10 cellular contexts compared by ENCODE assay signal in genomic region chr1:61450454-61451213, GRCh38.
A peak's percentile ranks its signal among the peaks of the same experiment; 100 is the strongest.
DNase-seq lines count a peak whose midpoint lies in the region; ATAC-seq, FAIRE-seq and TF ChIP-seq lines count a peak whose summit lies in the region.
"Had no signal": no experiment of that assay in that cellular context is flagged by ENCODE, and none has a peak within 500 bp of the region (broad histone marks: within the 10 kb centered on the region; RNA-seq: fewer than 3 reads in every experiment).

No MANE protein-coding gene starts in this region.

- H3K36me3 Mint-ChIP-seq in activated T-cell treated with anti-CD3 and anti-CD28 coated beads, Interleukin-2, amount 50 U/mL, for 4 hours (ENCODE audit: insufficient read depth) = no peaks in the 10 kb centered on the region
- no peaks in the 10 kb centered on the region for H3K36me3 Mint-ChIP-seq in natural killer cell treated with Interleukin-12 subunit alpha and Interleukin-12 subunit beta and Interleukin-15 and Interleukin-18, amount 100 ng/mL, for 72 hours

- H3K27ac ChIP-seq in HepG2 (ENCODE audit: extremely low read length, insufficient read depth, low read length) = peak overlapping the region; percentile 63
- peak overlapping the region; percentile 40 for H3K27ac ChIP-seq in substantia nigra (ENCODE audit: low read depth, low read length, poor library complexity, severe bottlenecking)

- TF ChIP-seq EP300 in HepG2 (IDR thresholded peaks at IDR 0.05; ENCODE audit: low read depth in 2 of 2, low read length in 2 of 2) = peak in 1 of 2 experiments; percentile 68; a peak in 2 of 4 replicates
- TF ChIP-seq EP300 in HepG2 (CRISPR knock-in tag; IDR thresholded peaks at IDR 0.05; ENCODE audit: borderline replicate concordance) = no peak; the same call in 1 of the 2 replicates

- WGBS in HepG2 (ENCODE audit: low lambda C conversion rate) = 58% methylated on average over 11 of the region's 11 CpGs

- in situ Hi-C loops in HepG2 (cut with HindIII; ENCODE audit: extremely low pct_ligation_motif_present, low pct_unique_long_range_greater_than_20kb) = loop anchor here (5.0 to 10.0 kb wide), 2 partner anchors 398 to 476 kb away; no protein-coding TSS in a partner anchor

- POLR2A ChIA-PET in HepG2 (lab: Yijun Ruan, JAX) = no interaction called here

- CTCF ChIA-PET in HepG2 (lab: Yijun Ruan, JAX; ENCODE audit: low intra/inter-chr PET ratio, low total read pairs) = no interaction called here

- H3K9me3 ChIP-seq in HepG2 (ENCODE audit: low read length) (no peaks in the 10 kb centered on the region), MG63 (no peaks in the 10 kb centered on the region)

- peaks cover 9% of the 10 kb centered on the region for H3K4me1 Mint-ChIP-seq in activated T-cell treated with anti-CD3 and anti-CD28 coated beads, Interleukin-2, amount 50 U/mL, for 4 hours (ENCODE audit: low read depth)
- peaks cover 10 to 19% of the 10 kb centered on the region in 2 donors for H3K4me1 Mint-ChIP-seq in natural killer cell treated with Interleukin-12 subunit alpha and Interleukin-12 subunit beta and Interleukin-15 and Interleukin-18, amount 100 ng/mL, for 72 hours (ENCODE audit: low read depth in 2 of 2)

- no peak overlapping the region for H2AFZ ChIP-seq in HepG2 (ENCODE audit: low read length)

- no peaks in the 10 kb centered on the region for H3K27me3 ChIP-seq in HepG2 (ENCODE audit: control insufficient read depth in 1 of 2, insufficient read depth in 2 of 2, low read length in 2 of 2)
- no peaks in the 10 kb centered on the region for H3K27me3 ChIP-seq in MG63

- ATAC-seq in HepG2 = peak; percentile 63
- no peak for ATAC-seq in activated T-cell treated with anti-CD3 and anti-CD28 coated beads, Interleukin-2, amount 50 U/mL, for 4 hours
- ATAC-seq in natural killer cell treated with Interleukin-12 subunit alpha and Interleukin-12 subunit beta and Interleukin-15 and Interleukin-18, amount 100 ng/mL, for 72 hours = no peak

- no peaks in the 10 kb centered on the region for H3K79me2 ChIP-seq in HepG2 (ENCODE audit: insufficient read depth, low read length)

- DNase-seq in HuH-7 (ENCODE audit: low spot score) (peak; percentile 59), choroid plexus epithelial cell (ENCODE audit: low read depth) (peak; percentile 56), HepG2 (ENCODE audit: low spot score) (peak; percentile 65), substantia nigra (lab: John Stamatoyannopoulos, UW) (peak in 1 of 49 donors; percentile 5), hippocampal formation (lab: John Stamatoyannopoulos, UW) (no peak), MG63 (no peak)
- DNase-seq in activated T-cell treated with anti-CD3 and anti-CD28 coated beads, Interleukin-2, amount 50 U/mL, for 4 hours = no peak
- no peak for DNase-seq in natural killer cell treated with Interleukin-12 subunit alpha and Interleukin-12 subunit beta and Interleukin-15 and Interleukin-18, amount 100 ng/mL, for 72 hours (ENCODE audit: low spot score)
- DNase-seq: NCI-H1436 treated with DMSO at 0.1 percent for 48 hours, retina had no signal

- no peak for TF ChIP-seq RAD21 in HepG2 (CRISPR knock-in tag; IDR thresholded peaks at IDR 0.05)

- peaks cover 25% of the 10 kb centered on the region for H4K20me1 ChIP-seq in HepG2 (ENCODE audit: insufficient read depth, low read length)

- no peak for TF ChIP-seq POLR2A in HepG2 (IDR thresholded peaks at IDR 0.05; ENCODE audit: insufficient read depth in 1 of 2, low read depth in 2 of 2, low read length in 2 of 2)

- intact Hi-C loops in HepG2 (cut with micrococcal nuclease; ENCODE audit: unreplicated experiment) = loop anchor here (5.0 kb wide), 1 partner anchor 603 kb away; no protein-coding TSS in a partner anchor

- H3K36me3 ChIP-seq in HepG2 (replicated peaks in 1 of 2; ENCODE audit: control insufficient read depth in 1 of 2, insufficient read depth in 2 of 2, low read length in 2 of 2) = peaks cover 1 to 20% of the 10 kb centered on the region in 2 experiments; a peak in 4 of 5 replicates
- H3K36me3 ChIP-seq in MG63 = no peaks in the 10 kb centered on the region

- no peak overlapping the region for H3K27ac Mint-ChIP-seq in natural killer cell treated with Interleukin-12 subunit alpha and Interleukin-12 subunit beta and Interleukin-15 and Interleukin-18, amount 100 ng/mL, for 72 hours

- H3K4me3 ChIP-seq in choroid plexus epithelial cell (ENCODE audit: low read depth, low read length) (no peak overlapping the region), HepG2 (replicated peaks in 1 of 3; ENCODE audit: insufficient read depth in 1 of 3, low read depth in 2 of 3, low read length in 3 of 3) (no peak overlapping the region), MG63 (no peak overlapping the region)

- H3K9me3 Mint-ChIP-seq in activated T-cell treated with anti-CD3 and anti-CD28 coated beads, Interleukin-2, amount 50 U/mL, for 4 hours = no peaks in the 10 kb centered on the region
- H3K9me3 Mint-ChIP-seq in natural killer cell treated with Interleukin-12 subunit alpha and Interleukin-12 subunit beta and Interleukin-15 and Interleukin-18, amount 100 ng/mL, for 72 hours = no peaks in the 10 kb centered on the region

- H3K4me1 ChIP-seq in HepG2 (ENCODE audit: insufficient read depth, low read length) = peaks cover 48% of the 10 kb centered on the region

- no peak overlapping the region for H3K9ac ChIP-seq in HepG2 (ENCODE audit: insufficient read depth, low read depth, low read length)

- peak overlapping the region; percentile 40 for H3K4me2 ChIP-seq in HepG2 (ENCODE audit: low read depth, low read length)

- peak; percentile 72 for FAIRE-seq in HepG2 (lab: Jason Lieb, UNC)

- no peaks in the 10 kb centered on the region for H3K27me3 Mint-ChIP-seq in activated T-cell treated with anti-CD3 and anti-CD28 coated beads, Interleukin-2, amount 50 U/mL, for 4 hours (ENCODE audit: low read depth)
- H3K27me3 Mint-ChIP-seq in natural killer cell treated with Interleukin-12 subunit alpha and Interleukin-12 subunit beta and Interleukin-15 and Interleukin-18, amount 100 ng/mL, for 72 hours = peaks cover 0 to 5% of the 10 kb centered on the region in 2 donors

- TF ChIP-seq CTCF in choroid plexus epithelial cell (conservative IDR thresholded peaks at IDR 0.05; ENCODE audit: low read depth, low read length) (no peak), HepG2 (CRISPR knock-in tag; IDR thresholded peaks at IDR 0.05) (no peak)

- no peak overlapping the region for H3K4me3 Mint-ChIP-seq in activated T-cell treated with anti-CD3 and anti-CD28 coated beads, Interleukin-2, amount 50 U/mL, for 4 hours
- no peak overlapping the region for H3K4me3 Mint-ChIP-seq in natural killer cell treated with Interleukin-12 subunit alpha and Interleukin-12 subunit beta and Interleukin-15 and Interleukin-18, amount 100 ng/mL, for 72 hours

- BruUV-seq in HepG2 (replicated peaks; lab: Mats Ljungman, UMichigan) = no TSS peak

TF ChIP-seq in HepG2, 621 proteins besides CTCF, POLR2A, EP300 and RAD21 (continues in another document):
- TF ChIP-seq SMARCE1 (IDR thresholded peaks at IDR 0.05; ENCODE audit: borderline replicate concordance) = no peak
- no peak for TF ChIP-seq ZNF136 (CRISPR knock-in tag; IDR thresholded peaks at IDR 0.05; ENCODE audit: low read depth)
- TF ChIP-seq ZNF782 (CRISPR knock-in tag; IDR thresholded peaks at IDR 0.05; ENCODE audit: borderline replicate concordance) = no peak
- no peak for TF ChIP-seq HNF1B (CRISPR knock-in tag; IDR thresholded peaks at IDR 0.05)
- TF ChIP-seq ZNF3 (CRISPR knock-in tag; IDR thresholded peaks at IDR 0.05) = no peak
- TF ChIP-seq MZF1 (CRISPR knock-in tag; IDR thresholded peaks at IDR 0.05; ENCODE audit: borderline replicate concordance) = no peak
- TF ChIP-seq ZSCAN9 (CRISPR knock-in tag; IDR thresholded peaks at IDR 0.05; ENCODE audit: borderline replicate concordance) = no peak
- peak; percentile 16 for TF ChIP-seq TBL1XR1 (IDR thresholded peaks at IDR 0.05; ENCODE audit: borderline replicate concordance, low read length, partially characterized antibody)
- TF ChIP-seq FOXO1 (CRISPR knock-in tag; IDR thresholded peaks at IDR 0.05) = peak; percentile 26; the same call in 1 of the 2 replicates
- no peak for TF ChIP-seq SMYD3 (CRISPR knock-in tag; IDR thresholded peaks at IDR 0.05)
- peak; percentile 60 for TF ChIP-seq TEAD3 (CRISPR knock-in tag; optimal IDR thresholded peaks at IDR 0.05; ENCODE audit: borderline replicate concordance)
- TF ChIP-seq ZHX1 (CRISPR knock-in tag; IDR thresholded peaks at IDR 0.05; ENCODE audit: low read depth) = no peak

Comparison
In these comparisons a context has a peak if more than half of its experiments do, and no peak if none do; other contexts are left out.
1. DNase-seq: peak in HuH-7 (single experiment), choroid plexus epithelial cell (single experiment) and HepG2 (single experiment); none in activated T-cell treated with anti-CD3 and anti-CD28 coated beads, Interleukin-2, amount 50 U/mL, for 4 hours (single experiment), hippocampal formation (0 of 2), MG63 (single experiment) and natural killer cell treated with Interleukin-12 subunit alpha and Interleukin-12 subunit beta and Interleukin-15 and Interleukin-18, amount 100 ng/mL, for 72 hours (single experiment).